In genomic region chr11:70506986-70507385, GRCh38 we compare ENCODE assay signal across 26 cellular contexts.
DNase-seq lines count a peak whose midpoint lies in the region; ATAC-seq and TF ChIP-seq lines count a peak whose summit lies in the region.
"Had no signal": no experiment of that assay in that cellular context is flagged by ENCODE, and none has a peak within 500 bp of the region (broad histone marks: within the 10 kb centered on the region; RNA-seq: fewer than 3 reads in every experiment).

No MANE protein-coding gene starts in this region.

- H3K27me3 Mint-ChIP-seq in brain, result no peaks in the 10 kb centered on the region

- H3K4me1 Mint-ChIP-seq in brain, result peaks cover 88% of the 10 kb centered on the region
- H3K4me1 Mint-ChIP-seq: B cell had no signal

- no peak overlapping the region for H3K4me3 Mint-ChIP-seq in brain
- H3K4me3 Mint-ChIP-seq: B cell; CD8-positive, alpha-beta T cell had no signal

- H3K9me3 Mint-ChIP-seq in brain, result peaks cover 3 to 14% (median 6%) of the 10 kb centered on the region in 5 experiments

- H3K27ac Mint-ChIP-seq in brain, result peak overlapping the region in 3 of 5 experiments; percentile 24 to 86 (median 79)
- H3K27ac Mint-ChIP-seq: B cell; CD8-positive, alpha-beta T cell had no signal

- ATAC-seq in GM21786 (IDR thresholded peaks at IDR 0.05; ENCODE audit: unreplicated experiment), result no peak
- no peak for ATAC-seq in HG03521 (IDR thresholded peaks at IDR 0.05; ENCODE audit: unreplicated experiment)
- ATAC-seq in HG03280 (IDR thresholded peaks at IDR 0.05; ENCODE audit: unreplicated experiment), result no peak
- ATAC-seq: CD8-positive, alpha-beta T cell; GM12878 had no signal

- TF ChIP-seq CTCF in brain (conservative IDR thresholded peaks at IDR 0.05), result no peak

- peaks cover 11% of the 10 kb centered on the region for H3K36me3 Mint-ChIP-seq in brain
- H3K36me3 Mint-ChIP-seq: CD8-positive, alpha-beta T cell had no signal

- DNase-seq in Ammon's horn (ENCODE audit: low spot score) (peak; percentile 71), left kidney (ENCODE audit: low read depth, low spot score) (peak; percentile 67), putamen (ENCODE audit: low spot score) (peak; percentile 48)
- DNase-seq: CD8-positive, alpha-beta T cell; DMS 273 treated with DMSO at 0.1 percent for 48 hours; DMS79; EL; GDM1; IMR-90; KG1; MG63; NCI-H1417; NCI-H187; NCI-H2081 treated with DMSO at 0.1 percent for 48 hours; NCI-H2171; NCI-H226; NCI-H510A; NCI-H69; RPMI8226; SHP77 had no signal
